Comparison of ENCODE assay signal across 1 cellular context in genomic region chr19:42242071-42242511, GRCh38.
TF ChIP-seq lines count a peak whose summit lies in the region.

No MANE protein-coding gene starts in this region.

TF ChIP-seq in IMR-90, 13 proteins besides CTCF, POLR2A, EP300 and RAD21 (continued from another document):
- TF ChIP-seq ELK1 (IDR thresholded peaks at IDR 0.05; ENCODE audit: borderline replicate concordance, low read depth, low read length) = no peak
